ENCODE assay signal across 37 cellular contexts in the genomic region with DNA sequence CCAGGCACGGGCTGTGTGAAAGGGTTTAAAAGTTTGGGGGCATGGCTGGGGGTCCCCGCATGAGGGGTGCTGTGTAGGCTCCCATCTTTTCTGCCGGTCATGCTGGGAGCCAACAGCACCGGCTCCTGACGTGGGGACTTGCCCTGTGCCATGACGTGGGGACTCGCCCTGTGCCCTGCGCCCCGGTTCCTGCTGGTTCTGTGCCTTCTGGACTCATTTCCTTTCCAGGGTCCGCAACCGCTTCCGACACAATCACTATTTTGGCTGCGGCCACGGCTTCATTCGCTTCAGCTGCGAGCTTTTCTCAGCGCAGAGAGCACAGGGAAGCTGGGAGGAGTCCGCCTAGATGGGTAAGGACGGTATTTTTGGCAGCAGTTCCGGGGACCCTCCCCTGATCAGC. TPM values are rescaled to one million over a fixed set of nuclear protein-coding genes. Genes with fewer than 3 reads are reported as not detected.
"Had no signal": no experiment of that assay in that cellular context is flagged by ENCODE, and none has a peak within 500 bp of the region (broad histone marks: within the 10 kb centered on the region; RNA-seq: fewer than 3 reads in every experiment).

No MANE protein-coding gene starts in this region.

- H3K36me3 ChIP-seq: adrenal gland, brain microvascular endothelial cell, breast epithelium had no signal

- H3K27ac Mint-ChIP-seq: activated B cell treated with CpG ODN at 0.5 μM for 24 hours; activated CD4-positive, alpha-beta memory T cell treated with anti-CD3 and anti-CD28 coated beads for 36 hours; activated CD4-positive, alpha-beta T cell treated with anti-CD3 and anti-CD28 coated beads, Interleukin-2, amount 10 ng/mL, durations not matched to agents 24 days and 14 days; activated CD8-positive, alpha-beta T cell treated with anti-CD3 and anti-CD28 coated beads for 36 hours; activated naive CD4-positive, alpha-beta T cell treated with anti-CD3 and anti-CD28 coated beads for 36 hours; activated naive CD8-positive, alpha-beta T cell treated with anti-CD3 and anti-CD28 coated beads for 36 hours; activated T-helper 1 cell treated with anti-CD3 and anti-CD28 coated beads, Interleukin-12 subunit alpha, Interleukin-12 subunit beta, Interleukin-2, Interleukin-4 antibody, amounts not matched to agents 30 ng/mL and 10 ng/mL and 1 ng/mL, durations not matched to agents 14 hours and 24 hours and 36 hours; activated T-helper 17 cell treated with anti-CD3 and anti-CD28 coated beads, Interleukin-2, amount 50 U/mL, for 72 hours; T-helper 1 cell treated with Interleukin-12 subunit alpha and Interleukin-12 subunit beta and Interleukin-4 antibody, amounts not matched to agents 30 μg/mL and 1 μg/mL, for 36 hours; T-helper 2 cell treated with Interferon-gamma antibody and Interleukin-4, amounts not matched to agents 5 μg/mL and 100 μg/mL, for 36 hours had no signal

- ATAC-seq: activated CD8-positive, alpha-beta T cell treated with anti-CD3 and anti-CD28 coated beads for 36 hours; activated naive CD4-positive, alpha-beta T cell treated with anti-CD3 and anti-CD28 coated beads, Interleukin-2, amount 50 U/mL, for 72 hours; activated T-cell treated with anti-CD3 and anti-CD28 coated beads, Interleukin-2, amount 50 U/mL, for 4 hours; activated T-cell treated with anti-CD3 and anti-CD28 coated beads, Interleukin-2, amount 50 U/mL, for 72 hours; activated T-helper 17 cell treated with anti-CD3 and anti-CD28 coated beads, Interleukin-2, amount 50 U/mL, for 72 hours; body of pancreas had no signal

- DNase-seq: activated B cell treated with CpG ODN at 0.5 μM for 24 hours; activated CD4-positive, alpha-beta memory T cell treated with anti-CD3 and anti-CD28 coated beads for 36 hours; activated CD4-positive, alpha-beta T cell treated with anti-CD3 and anti-CD28 coated beads for 4 hours; activated CD4-positive, alpha-beta T cell treated with anti-CD3 and anti-CD28 coated beads, Interleukin-2, amount 10 ng/mL, durations not matched to agents 24 days and 14 days; activated CD4-positive, alpha-beta T cell treated with anti-CD3 and anti-CD28 coated beads, Interleukin-2, amount 50 U/mL, for 1 hour; activated CD4-positive, alpha-beta T cell treated with anti-CD3 and anti-CD28 coated beads, Interleukin-2, amount 50 U/mL, for 4 hours; activated CD4-positive, CD25-positive, alpha-beta regulatory T cell treated with anti-CD3 and anti-CD28 coated beads, Interleukin-2, amount 50 U/mL, for 72 hours; activated CD8-positive, alpha-beta memory T cell treated with anti-CD3 and anti-CD28 coated beads, Interleukin-2, amount 50 U/mL, for 4 hours; activated CD8-positive, alpha-beta T cell treated with anti-CD3 and anti-CD28 coated beads for 36 hours; activated effector memory CD4-positive, alpha-beta T cell treated with anti-CD3 and anti-CD28 coated beads, Interleukin-2, amount 50 U/mL, for 16 hours; activated gamma-delta T cell treated with Interleukin-2 at 50 U/mL for 16 hours; activated naive CD4-positive, alpha-beta T cell; activated naive CD4-positive, alpha-beta T cell treated with anti-CD3 and anti-CD28 coated beads for 36 hours; activated naive CD4-positive, alpha-beta T cell treated with anti-CD3 and anti-CD28 coated beads, Interleukin-2, amount 50 U/mL, for 16 hours; activated naive CD8-positive, alpha-beta T cell treated with anti-CD3 and anti-CD28 coated beads for 36 hours; activated T-cell treated with anti-CD3 and anti-CD28 coated beads for 4 hours; activated T-cell treated with anti-CD3 and anti-CD28 coated beads, Interleukin-2, amount 50 U/mL, for 1 hour; activated T-cell treated with anti-CD3 and anti-CD28 coated beads, Interleukin-2, amount 50 U/mL, for 4 hours; activated T-cell treated with anti-CD3 and anti-CD28 coated beads, Interleukin-2, amount 50 U/mL, for 72 hours; adrenal gland; amniotic stem cell; aorta; body of pancreas; brain microvascular endothelial cell; cerebellar nuclear complex; T-helper 1 cell; T-helper 2 cell; T-helper 9 cell had no signal

- H3K4me1 ChIP-seq: breast epithelium had no signal

- H3K27me3 Mint-ChIP-seq: activated B cell treated with CpG ODN at 0.5 μM for 24 hours; activated CD4-positive, alpha-beta memory T cell treated with anti-CD3 and anti-CD28 coated beads for 36 hours; activated CD4-positive, alpha-beta T cell treated with anti-CD3 and anti-CD28 coated beads, Interleukin-2, amount 10 ng/mL, durations not matched to agents 24 days and 14 days; activated CD8-positive, alpha-beta T cell treated with anti-CD3 and anti-CD28 coated beads for 36 hours; activated naive CD8-positive, alpha-beta T cell treated with anti-CD3 and anti-CD28 coated beads for 36 hours; activated T-helper 17 cell treated with anti-CD3 and anti-CD28 coated beads, Interleukin-2, amount 50 U/mL, for 72 hours; central memory CD8-positive, alpha-beta T cell had no signal

- H3K27ac ChIP-seq: adrenal gland, body of pancreas, brain microvascular endothelial cell, breast epithelium, VCaP had no signal

- H3K4me3 Mint-ChIP-seq: activated B cell treated with CpG ODN at 0.5 μM for 24 hours; activated CD4-positive, alpha-beta memory T cell treated with anti-CD3 and anti-CD28 coated beads for 36 hours; activated CD4-positive, alpha-beta T cell treated with anti-CD3 and anti-CD28 coated beads, Interleukin-2, amount 10 ng/mL, durations not matched to agents 24 days and 14 days; activated CD8-positive, alpha-beta T cell treated with anti-CD3 and anti-CD28 coated beads for 36 hours; activated naive CD4-positive, alpha-beta T cell treated with anti-CD3 and anti-CD28 coated beads for 36 hours; activated naive CD8-positive, alpha-beta T cell treated with anti-CD3 and anti-CD28 coated beads for 36 hours; activated T-cell treated with anti-CD3 and anti-CD28 coated beads, Interleukin-2, amount 50 U/mL, for 4 hours; activated T-cell treated with anti-CD3 and anti-CD28 coated beads, Interleukin-2, amount 50 U/mL, for 72 hours; activated T-helper 1 cell treated with anti-CD3 and anti-CD28 coated beads, Interleukin-12 subunit alpha, Interleukin-12 subunit beta, Interleukin-2, Interleukin-4 antibody, amounts not matched to agents 30 ng/mL and 10 ng/mL and 1 ng/mL, durations not matched to agents 14 hours and 24 hours and 36 hours; activated T-helper 17 cell treated with anti-CD3 and anti-CD28 coated beads, Interleukin-2, amount 50 U/mL, for 72 hours; central memory CD8-positive, alpha-beta T cell; T-helper 1 cell treated with Interleukin-12 subunit alpha and Interleukin-12 subunit beta and Interleukin-4 antibody, amounts not matched to agents 30 μg/mL and 1 μg/mL, for 36 hours; T-helper 2 cell treated with Interferon-gamma antibody and Interleukin-4, amounts not matched to agents 5 μg/mL and 100 μg/mL, for 36 hours had no signal

- H3K4me3 ChIP-seq: adrenal gland, body of pancreas, breast epithelium had no signal

- H3K9me3 Mint-ChIP-seq: activated T-helper 17 cell treated with anti-CD3 and anti-CD28 coated beads, Interleukin-2, amount 50 U/mL, for 72 hours had no signal

- H3K27me3 ChIP-seq: adrenal gland, body of pancreas, brain microvascular endothelial cell, breast epithelium had no signal

RNA-seq across cellular contexts. Expression of a gene that starts 7.6 kb away (rescaled TPM):
- total RNA-seq: activated B cell treated with CpG ODN at 0.5 μM for 24 hours, astrocyte had no signal
